ENCODE assay signal across 12 cellular contexts in the genomic region with DNA sequence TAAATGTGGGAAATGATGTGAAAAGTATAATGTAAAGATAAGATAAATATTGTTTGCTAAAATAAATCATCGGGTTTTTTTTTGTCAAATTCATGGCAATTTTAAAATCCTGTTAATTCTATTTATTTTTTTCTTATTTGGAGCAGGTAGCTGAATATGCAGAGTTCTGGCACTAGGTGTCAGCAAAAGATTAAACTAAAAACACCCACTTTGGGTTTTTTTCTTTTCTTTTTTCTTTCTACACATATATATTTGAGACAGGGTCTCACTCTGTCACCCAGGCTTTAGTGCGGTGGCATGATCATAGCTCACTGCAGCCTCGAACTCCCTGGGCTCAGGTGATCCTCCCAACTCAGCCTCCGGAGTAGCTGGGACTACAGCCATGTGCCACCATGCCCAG. TPM values are rescaled to one million over a fixed set of nuclear protein-coding genes. Genes with fewer than 3 reads are reported as not detected.
DNase-seq lines count a peak whose midpoint lies in the region; ATAC-seq and TF ChIP-seq lines count a peak whose summit lies in the region.
"Had no signal": no experiment of that assay in that cellular context is flagged by ENCODE, and none has a peak within 500 bp of the region (broad histone marks: within the 10 kb centered on the region; RNA-seq: fewer than 3 reads in every experiment).

No MANE protein-coding gene starts in this region.

- intact Hi-C loops in thyroid gland (cut with DNase I) = no loop called here

- H3K27me3 Mint-ChIP-seq in nephron (ENCODE audit: low read depth) = no peaks in the 10 kb centered on the region
- H3K27me3 Mint-ChIP-seq in activated CD4-positive, alpha-beta T cell treated with anti-CD3 and anti-CD28 coated beads, Interleukin-2, amount 10 ng/mL, durations not matched to agents 7 days and 5 days = no peaks in the 10 kb centered on the region
- H3K27me3 Mint-ChIP-seq: activated CD4-positive, alpha-beta T cell treated with anti-CD3 and anti-CD28 coated beads for 36 hours had no signal

- H3K27ac ChIP-seq in brain microvascular endothelial cell = no peak overlapping the region
- no peak overlapping the region for H3K27ac ChIP-seq in thyroid gland
- no peak overlapping the region for H3K27ac ChIP-seq in upper lobe of left lung

- no peaks in the 10 kb centered on the region for H3K79me2 ChIP-seq in Loucy (ENCODE audit: insufficient read depth, low read length)

- no peak overlapping the region for H3K4me2 ChIP-seq in Loucy (ENCODE audit: low read depth, low read length, poor library complexity, severe bottlenecking)

- no peak overlapping the region for H3K4me3 Mint-ChIP-seq in nephron
- no peak overlapping the region for H3K4me3 Mint-ChIP-seq in activated CD4-positive, alpha-beta T cell treated with anti-CD3 and anti-CD28 coated beads, Interleukin-2, amount 10 ng/mL, durations not matched to agents 7 days and 5 days
- H3K4me3 Mint-ChIP-seq: activated CD4-positive, alpha-beta T cell treated with anti-CD3 and anti-CD28 coated beads for 36 hours had no signal

- peak; percentile 59 for TF ChIP-seq CTCF in Loucy (conservative IDR thresholded peaks at IDR 0.05; ENCODE audit: low read length)
- TF ChIP-seq CTCF in brain microvascular endothelial cell (IDR thresholded peaks at IDR 0.05; ENCODE audit: low read depth, low read length, missing control alignments) = peak; percentile 40
- TF ChIP-seq CTCF in nephron (IDR thresholded peaks at IDR 0.05; ENCODE audit: unreplicated experiment in 3 of 3) = peak; percentile 64 to 72 (median 71)
- peak in 2 of 6 experiments; percentile 6 to 27 for TF ChIP-seq CTCF in thyroid gland (IDR thresholded peaks at IDR 0.05)
- peak in 2 of 6 experiments; percentile 6 to 8 for TF ChIP-seq CTCF in upper lobe of left lung (IDR thresholded peaks at IDR 0.05)

- no peak for TF ChIP-seq EP300 in upper lobe of left lung (IDR thresholded peaks at IDR 0.05)

- no peaks in the 10 kb centered on the region for H3K4me1 Mint-ChIP-seq in nephron
- peaks cover 5% of the 10 kb centered on the region for H3K4me1 Mint-ChIP-seq in activated CD4-positive, alpha-beta T cell treated with anti-CD3 and anti-CD28 coated beads, Interleukin-2, amount 10 ng/mL, durations not matched to agents 7 days and 5 days

- no peaks in the 10 kb centered on the region for H3K4me1 ChIP-seq in Loucy (ENCODE audit: insufficient read depth, low read length, poor library complexity, severe bottlenecking)
- H3K4me1 ChIP-seq in thyroid gland = no peaks in the 10 kb centered on the region
- no peaks in the 10 kb centered on the region for H3K4me1 ChIP-seq in upper lobe of left lung

- POLR2A ChIA-PET in activated CD4-positive, alpha-beta T cell treated with anti-CD3 and anti-CD28 coated beads, Interleukin-2, amount 10 ng/mL, durations not matched to agents 7 days and 5 days (lab: Charles Lee) = no interaction called here

- no peaks in the 10 kb centered on the region for H4K20me1 ChIP-seq in Loucy (ENCODE audit: insufficient read depth, low read length, poor library complexity, severe bottlenecking)

- no peaks in the 10 kb centered on the region for H3K9me3 Mint-ChIP-seq in nephron
- no peaks in the 10 kb centered on the region for H3K9me3 Mint-ChIP-seq in activated CD4-positive, alpha-beta T cell treated with anti-CD3 and anti-CD28 coated beads, Interleukin-2, amount 10 ng/mL, durations not matched to agents 7 days and 5 days

- H3K9me3 ChIP-seq in Loucy (ENCODE audit: insufficient read depth, low read depth, low read length) (no peaks in the 10 kb centered on the region), thyroid gland (no peaks in the 10 kb centered on the region), upper lobe of left lung (no peaks in the 10 kb centered on the region)

- no peak overlapping the region for H2AFZ ChIP-seq in Loucy (ENCODE audit: low read length)

- peak; percentile 48 for DNase-seq in DMS53 (lab: John Stamatoyannopoulos, UW)
- no peak for DNase-seq in DMS53 treated with DMSO at 0.1 percent for 48 hours (lab: John Stamatoyannopoulos, UW; ENCODE audit: unreplicated experiment)
- no peak for DNase-seq in brain microvascular endothelial cell
- DNase-seq in thyroid gland = no peak
- DNase-seq in upper lobe of left lung = no peak
- no peak for DNase-seq in activated CD4-positive, alpha-beta T cell treated with anti-CD3 and anti-CD28 coated beads, Interleukin-2, amount 10 ng/mL, durations not matched to agents 7 days and 5 days
- DNase-seq: ACHN; activated CD4-positive, alpha-beta T cell treated with anti-CD3 and anti-CD28 coated beads for 36 hours; aorta; islet precursor cell had no signal

- H3K4me3 ChIP-seq in Loucy (ENCODE audit: low read length, poor library complexity, severe bottlenecking) = no peak overlapping the region
- no peak overlapping the region for H3K4me3 ChIP-seq in brain microvascular endothelial cell (ENCODE audit: low read depth, low read length)
- H3K4me3 ChIP-seq in thyroid gland (replicated peaks in 1 of 3) = no peak overlapping the region
- H3K4me3 ChIP-seq in upper lobe of left lung = no peak overlapping the region

- H3K27ac Mint-ChIP-seq in nephron = no peak overlapping the region
- H3K27ac Mint-ChIP-seq in activated CD4-positive, alpha-beta T cell treated with anti-CD3 and anti-CD28 coated beads, Interleukin-2, amount 10 ng/mL, durations not matched to agents 7 days and 5 days = no peak overlapping the region
- H3K27ac Mint-ChIP-seq: activated CD4-positive, alpha-beta T cell treated with anti-CD3 and anti-CD28 coated beads for 36 hours had no signal

- WGBS in thyroid gland, 2 donors = 71 to 75% methylated on average over 4 of the region's 4 CpGs
- 71 to 81% methylated on average over 4 of the region's 4 CpGs for WGBS in upper lobe of left lung, 2 donors

- no peak for ATAC-seq in upper lobe of left lung (ENCODE audit: low FRiP score in 2 of 2)
- ATAC-seq: activated CD4-positive, alpha-beta T cell treated with anti-CD3 and anti-CD28 coated beads for 36 hours had no signal

- no peak overlapping the region for H3K9ac ChIP-seq in Loucy (ENCODE audit: low read depth, low read length, poor library complexity, severe bottlenecking)

- H3K36me3 ChIP-seq in Loucy (ENCODE audit: insufficient read depth, low read length) (no peaks in the 10 kb centered on the region), brain microvascular endothelial cell (replicated peaks) (no peaks in the 10 kb centered on the region), thyroid gland (no peaks in the 10 kb centered on the region), upper lobe of left lung (no peaks in the 10 kb centered on the region)

- TF ChIP-seq POLR2A in thyroid gland (IDR thresholded peaks at IDR 0.05) (no peak), upper lobe of left lung (IDR thresholded peaks at IDR 0.05) (no peak)

- H3K27me3 ChIP-seq in Loucy (ENCODE audit: insufficient read depth, low read length, poor library complexity, severe bottlenecking) (no peaks in the 10 kb centered on the region), brain microvascular endothelial cell (replicated peaks) (no peaks in the 10 kb centered on the region), thyroid gland (no peaks in the 10 kb centered on the region), upper lobe of left lung (no peaks in the 10 kb centered on the region)

- no peaks in the 10 kb centered on the region for H3F3A ChIP-seq in Loucy (ENCODE audit: low read depth)

- no peaks in the 10 kb centered on the region for H3K36me3 Mint-ChIP-seq in nephron (ENCODE audit: low read depth)
- H3K36me3 Mint-ChIP-seq in activated CD4-positive, alpha-beta T cell treated with anti-CD3 and anti-CD28 coated beads, Interleukin-2, amount 10 ng/mL, durations not matched to agents 7 days and 5 days (ENCODE audit: low read depth) = no peaks in the 10 kb centered on the region

- in situ Hi-C loops in brain microvascular endothelial cell (cut with HindIII; ENCODE audit: low pct_ligation_motif_present, low sequenced_read_pairs) = no loop called here

- CTCF ChIA-PET in activated CD4-positive, alpha-beta T cell treated with anti-CD3 and anti-CD28 coated beads, Interleukin-2, amount 10 ng/mL, durations not matched to agents 7 days and 5 days (lab: Charles Lee) = interaction anchor here (0.6 kb wide), 1 partner anchor 279 kb away, joined by 4 read pairs; no protein-coding TSS in a partner anchor

- H3K9me2 ChIP-seq in Loucy (replicated peaks; ENCODE audit: low read depth, low read length) = no peaks in the 10 kb centered on the region

RNA-seq across cellular contexts. Expression of a gene that starts 6.9 kb away (rescaled TPM):
- total RNA-seq in thyroid gland (10 to 100 TPM; 13.3 to 16.7 (median 14.6) TPM), upper lobe of left lung (10 to 100 TPM; 13.5 to 27.2 (median 22.0) TPM)
- 10 to 100 TPM; 27.0 to 28.1 TPM for total RNA-seq in activated CD4-positive, alpha-beta T cell treated with anti-CD3 and anti-CD28 coated beads, Interleukin-2, amount 10 ng/mL, durations not matched to agents 7 days and 5 days
